Comparison of ENCODE assay signal across 8 cellular contexts in the genomic region with DNA sequence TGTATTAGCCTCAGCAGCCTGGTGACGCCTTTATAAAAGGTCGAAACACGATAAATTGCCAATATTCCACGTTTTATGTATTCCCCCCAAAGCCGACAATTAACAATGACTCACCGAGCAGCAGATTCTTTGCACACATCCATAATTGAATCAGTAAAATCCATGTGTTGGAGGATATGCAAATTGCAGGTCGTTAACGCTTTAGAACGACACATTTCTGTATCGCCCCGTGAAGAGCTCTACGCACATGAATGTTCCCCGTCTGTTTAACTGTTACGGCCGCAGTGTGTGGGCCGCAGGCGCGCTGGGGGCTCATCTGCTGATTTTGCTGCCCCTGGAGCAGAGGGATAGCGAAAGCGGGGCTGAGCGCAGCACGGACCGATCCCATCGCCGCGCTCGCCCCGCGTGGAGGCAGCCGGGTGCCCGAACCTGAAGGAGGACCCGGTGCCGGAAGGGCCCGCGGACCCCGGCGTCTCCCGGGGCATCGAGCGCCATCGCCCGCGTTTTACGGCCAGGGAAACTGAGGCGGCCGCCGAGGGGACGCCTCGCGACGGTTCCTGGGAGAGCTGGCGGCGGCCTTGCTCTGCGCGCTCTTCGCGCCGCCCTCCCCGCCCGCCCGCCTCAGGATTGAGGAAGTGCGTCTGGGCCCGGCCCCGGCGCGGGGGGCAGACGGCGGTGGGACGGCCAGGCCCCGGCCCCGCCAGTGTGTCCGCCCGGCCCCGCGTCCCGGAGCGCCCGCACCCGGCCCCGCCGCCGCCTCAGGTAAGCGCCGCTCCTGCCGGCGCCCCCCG. TPM values are rescaled to one million over a fixed set of nuclear protein-coding genes. Genes with fewer than 3 reads are reported as not detected.
DNase-seq lines count a peak whose midpoint lies in the region; ATAC-seq and TF ChIP-seq lines count a peak whose summit lies in the region.

A gene with protein sequence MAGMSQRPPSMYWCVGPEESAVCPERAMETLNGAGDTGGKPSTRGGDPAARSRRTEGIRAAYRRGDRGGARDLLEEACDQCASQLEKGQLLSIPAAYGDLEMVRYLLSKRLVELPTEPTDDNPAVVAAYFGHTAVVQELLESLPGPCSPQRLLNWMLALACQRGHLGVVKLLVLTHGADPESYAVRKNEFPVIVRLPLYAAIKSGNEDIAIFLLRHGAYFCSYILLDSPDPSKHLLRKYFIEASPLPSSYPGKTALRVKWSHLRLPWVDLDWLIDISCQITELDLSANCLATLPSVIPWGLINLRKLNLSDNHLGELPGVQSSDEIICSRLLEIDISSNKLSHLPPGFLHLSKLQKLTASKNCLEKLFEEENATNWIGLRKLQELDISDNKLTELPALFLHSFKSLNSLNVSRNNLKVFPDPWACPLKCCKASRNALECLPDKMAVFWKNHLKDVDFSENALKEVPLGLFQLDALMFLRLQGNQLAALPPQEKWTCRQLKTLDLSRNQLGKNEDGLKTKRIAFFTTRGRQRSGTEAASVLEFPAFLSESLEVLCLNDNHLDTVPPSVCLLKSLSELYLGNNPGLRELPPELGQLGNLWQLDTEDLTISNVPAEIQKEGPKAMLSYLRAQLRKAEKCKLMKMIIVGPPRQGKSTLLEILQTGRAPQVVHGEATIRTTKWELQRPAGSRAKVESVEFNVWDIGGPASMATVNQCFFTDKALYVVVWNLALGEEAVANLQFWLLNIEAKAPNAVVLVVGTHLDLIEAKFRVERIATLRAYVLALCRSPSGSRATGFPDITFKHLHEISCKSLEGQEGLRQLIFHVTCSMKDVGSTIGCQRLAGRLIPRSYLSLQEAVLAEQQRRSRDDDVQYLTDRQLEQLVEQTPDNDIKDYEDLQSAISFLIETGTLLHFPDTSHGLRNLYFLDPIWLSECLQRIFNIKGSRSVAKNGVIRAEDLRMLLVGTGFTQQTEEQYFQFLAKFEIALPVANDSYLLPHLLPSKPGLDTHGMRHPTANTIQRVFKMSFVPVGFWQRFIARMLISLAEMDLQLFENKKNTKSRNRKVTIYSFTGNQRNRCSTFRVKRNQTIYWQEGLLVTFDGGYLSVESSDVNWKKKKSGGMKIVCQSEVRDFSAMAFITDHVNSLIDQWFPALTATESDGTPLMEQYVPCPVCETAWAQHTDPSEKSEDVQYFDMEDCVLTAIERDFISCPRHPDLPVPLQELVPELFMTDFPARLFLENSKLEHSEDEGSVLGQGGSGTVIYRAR (N-terminal part only) (plus strand): TSS at position 668 of the 791 bp plus-strand sequence. CDS start 5,276 bp downstream, outside the sequence.

- H3K9me2 ChIP-seq in PC-9 (ENCODE audit: insufficient read depth) = no peaks in the 10 kb centered on the region

- no peaks in the 10 kb centered on the region for H4K20me1 ChIP-seq in PC-9 (ENCODE audit: insufficient read depth)

- H3K9me3 ChIP-seq in PC-9 (ENCODE audit: insufficient read depth, low read depth) (no peaks in the 10 kb centered on the region), subcutaneous abdominal adipose tissue (ENCODE audit: control insufficient read depth in 5 of 5, low read length in 5 of 5) (no peaks in the 10 kb centered on the region)

- peak; percentile 3 for DNase-seq in DMS79 treated with DMSO at 0.1 percent for 48 hours (lab: John Stamatoyannopoulos, UW)
- DNase-seq in DMS79 (lab: John Stamatoyannopoulos, UW) = no peak
- peak; percentile 50 to 62 for DNase-seq in PC-9
- no peak for DNase-seq in central memory CD8-positive, alpha-beta T cell (ENCODE audit: low spot score in 2 of 2)
- no peak for DNase-seq in left lobe of liver (ENCODE audit: low spot score)

- H3K36me3 ChIP-seq in PC-9 (ENCODE audit: low read depth) (peaks cover 25% of the 10 kb centered on the region), subcutaneous abdominal adipose tissue (ENCODE audit: control insufficient read depth in 5 of 5, insufficient read depth in 5 of 5, low read length in 5 of 5) (peaks cover 0 to 9% (median 0%) of the 10 kb centered on the region in 5 donors)

- no peaks in the 10 kb centered on the region for H3K9me3 Mint-ChIP-seq in central memory CD8-positive, alpha-beta T cell

- CTCF ChIA-PET in PC-9 (lab: Charles Lee) = interaction anchor here (0.6 to 3.4 kb wide), 3 partner anchors 23 to 294 kb away, joined by 3 to 35 read pairs (median 3); no protein-coding TSS in a partner anchor

- intact Hi-C loops in PC-9 (cut with micrococcal nuclease; ENCODE audit: unreplicated experiment) = loop anchor here (1.0 to 10.0 kb wide), 4 partner anchors 10 to 336 kb away; a partner anchor contains a TSS

- H3K27ac ChIP-seq in PC-9 (no peak within 1 kb of the TSS), subcutaneous abdominal adipose tissue (ENCODE audit: low read depth, low read length) (peak within 1 kb of the TSS; percentile 29)

- peak within 1 kb of the TSS in 4 of 5 donors; percentile 64 to 75 (median 71) for H3K9ac ChIP-seq in subcutaneous abdominal adipose tissue (ENCODE audit: low read length in 5 of 5)

- H3K4me1 ChIP-seq in PC-9 (replicated peaks; ENCODE audit: insufficient read depth) = no peaks in the 10 kb centered on the region
- H3K4me1 ChIP-seq in subcutaneous abdominal adipose tissue (ENCODE audit: control insufficient read depth in 5 of 5, insufficient read depth in 5 of 5, low read length in 5 of 5) = peaks cover 0 to 45% (median 33%) of the 10 kb centered on the region in 5 donors

- peak within 1 kb of the TSS; percentile 77 for H3K4me3 Mint-ChIP-seq in central memory CD8-positive, alpha-beta T cell

- BruUV-seq in PC-9 (replicated peaks; lab: Mats Ljungman, UMichigan) = no TSS peak

- H3K27me3 ChIP-seq in PC-9 (ENCODE audit: insufficient read depth, low read depth) (no peaks in the 10 kb centered on the region), subcutaneous abdominal adipose tissue (ENCODE audit: control insufficient read depth in 5 of 5, insufficient read depth in 4 of 5, low read length in 5 of 5) (peaks cover 0 to 3% (median 0%) of the 10 kb centered on the region in 5 donors)

- H3K27me3 Mint-ChIP-seq in central memory CD8-positive, alpha-beta T cell = peaks cover 77% of the 10 kb centered on the region

- no peaks in the 10 kb centered on the region for H3K36me3 Mint-ChIP-seq in central memory CD8-positive, alpha-beta T cell (ENCODE audit: insufficient read depth)

- POLR2A ChIA-PET in PC-9 (lab: Charles Lee; ENCODE audit: unreplicated experiment) = no interaction called here

- peaks cover 18% of the 10 kb centered on the region for H3K4me1 Mint-ChIP-seq in central memory CD8-positive, alpha-beta T cell

- peak within 1 kb of the TSS; percentile 95 for H3K4me2 ChIP-seq in PC-9

- ATAC-seq in HG02642 (IDR thresholded peaks at IDR 0.05; ENCODE audit: poor library complexity, unreplicated experiment) (peak; percentile 28), left lobe of liver (peak; percentile 45), HG03139 (IDR thresholded peaks at IDR 0.05; ENCODE audit: unreplicated experiment) (no peak)
- peak; percentile 21 for ATAC-seq in central memory CD8-positive, alpha-beta T cell (replicated peaks; ENCODE audit: extremely low read depth, poor library complexity, severe bottlenecking)

- peak within 1 kb of the TSS; percentile 95 for H2AFZ ChIP-seq in PC-9

- H3K4me3 ChIP-seq in PC-9 = peak within 1 kb of the TSS; percentile 72
- peak within 1 kb of the TSS; percentile 76 to 87 (median 85) for H3K4me3 ChIP-seq in subcutaneous abdominal adipose tissue (ENCODE audit: low read depth in 1 of 5, low read length in 5 of 5)

- H3F3A ChIP-seq in PC-9 (ENCODE audit: insufficient read depth, low read depth) = peaks cover 48% of the 10 kb centered on the region

- H3K79me2 ChIP-seq in PC-9 (ENCODE audit: low read depth) = no peaks in the 10 kb centered on the region

- no peak within 1 kb of the TSS for H3K27ac Mint-ChIP-seq in central memory CD8-positive, alpha-beta T cell (ENCODE audit: low read depth)

- TF ChIP-seq CTCF in PC-9 (conservative IDR thresholded peaks at IDR 0.05) = no peak

RNA-seq across cellular contexts. Expression of the gene that starts here (rescaled TPM):
- total RNA-seq in PC-9 (2021) = 15.7 and 22.4 TPM in 2 replicates
- 2.3 TPM for total RNA-seq in left lobe of liver

Comparison
In these comparisons a context has a peak if more than half of its experiments do, and no peak if none do; other contexts are left out.
1. DNase-seq: peak in DMS79 treated with DMSO at 0.1 percent for 48 hours (single experiment) and PC-9 (2 of 2); none in DMS79 (single experiment), central memory CD8-positive, alpha-beta T cell (0 of 2) and left lobe of liver (single experiment).